In the genomic region with DNA sequence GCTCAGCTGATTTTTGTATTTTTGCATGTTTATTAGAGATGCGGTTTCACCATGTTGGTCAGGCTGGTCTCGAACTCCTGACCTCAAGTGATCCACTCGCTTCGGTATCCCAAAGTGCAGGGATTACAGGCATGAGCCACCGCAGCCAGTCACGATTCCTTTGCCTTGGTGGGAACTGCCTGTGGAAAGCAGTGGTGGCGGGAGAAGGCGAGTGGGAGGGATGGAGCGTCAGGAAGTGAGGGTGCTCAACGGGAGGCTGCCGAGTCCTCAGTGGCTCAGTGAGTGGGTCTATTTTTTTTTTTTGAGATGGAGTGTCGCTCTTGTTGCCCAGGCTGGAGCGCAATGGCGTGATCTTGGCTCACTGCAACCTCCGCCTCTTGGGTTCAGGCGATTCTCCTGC, we compare ENCODE assay signal across 3 cellular contexts. TPM values are rescaled to one million over a fixed set of nuclear protein-coding genes. Genes with fewer than 3 reads are reported as not detected.
"Had no signal": no experiment of that assay in that cellular context is flagged by ENCODE, and none has a peak within 500 bp of the region (broad histone marks: within the 10 kb centered on the region; RNA-seq: fewer than 3 reads in every experiment).

No MANE protein-coding gene starts in this region.

RNA-seq across cellular contexts. Expression of gene TMIGD2, which starts 47.0 kb away (rescaled TPM):
- total RNA-seq: GM23248, H4, HFFc6 had no signal
- polyA plus RNA-seq: GM23248 had no signal
